Comparison of ENCODE assay signal across 1 cellular context in the genomic region with DNA sequence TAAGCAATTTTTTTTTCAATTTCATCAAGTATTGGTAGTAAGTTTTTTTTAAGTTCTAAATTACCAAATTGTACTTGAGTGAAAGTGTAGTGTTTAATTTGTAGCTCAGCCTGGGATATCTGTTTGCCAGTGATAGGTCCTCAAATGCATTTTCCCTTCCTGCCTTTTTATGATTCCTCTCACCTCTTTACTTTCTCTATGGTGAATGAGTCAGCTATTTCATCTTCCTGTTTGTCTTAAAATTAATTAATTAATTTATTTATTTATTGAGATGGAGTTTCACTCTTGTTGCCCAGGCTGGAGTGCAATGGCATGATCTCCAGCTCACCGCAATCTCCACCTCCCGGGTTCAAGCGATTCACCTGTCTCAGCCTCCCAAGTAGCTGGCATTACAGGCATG.
A peak's percentile ranks its signal among the peaks of the same experiment; 100 is the strongest.
TF ChIP-seq lines count a peak whose summit lies in the region.

No MANE protein-coding gene starts in this region.

TF ChIP-seq in K562, 482 proteins besides CTCF, POLR2A, EP300 and RAD21 (continued from another document):
- TF ChIP-seq, protein P1, sequence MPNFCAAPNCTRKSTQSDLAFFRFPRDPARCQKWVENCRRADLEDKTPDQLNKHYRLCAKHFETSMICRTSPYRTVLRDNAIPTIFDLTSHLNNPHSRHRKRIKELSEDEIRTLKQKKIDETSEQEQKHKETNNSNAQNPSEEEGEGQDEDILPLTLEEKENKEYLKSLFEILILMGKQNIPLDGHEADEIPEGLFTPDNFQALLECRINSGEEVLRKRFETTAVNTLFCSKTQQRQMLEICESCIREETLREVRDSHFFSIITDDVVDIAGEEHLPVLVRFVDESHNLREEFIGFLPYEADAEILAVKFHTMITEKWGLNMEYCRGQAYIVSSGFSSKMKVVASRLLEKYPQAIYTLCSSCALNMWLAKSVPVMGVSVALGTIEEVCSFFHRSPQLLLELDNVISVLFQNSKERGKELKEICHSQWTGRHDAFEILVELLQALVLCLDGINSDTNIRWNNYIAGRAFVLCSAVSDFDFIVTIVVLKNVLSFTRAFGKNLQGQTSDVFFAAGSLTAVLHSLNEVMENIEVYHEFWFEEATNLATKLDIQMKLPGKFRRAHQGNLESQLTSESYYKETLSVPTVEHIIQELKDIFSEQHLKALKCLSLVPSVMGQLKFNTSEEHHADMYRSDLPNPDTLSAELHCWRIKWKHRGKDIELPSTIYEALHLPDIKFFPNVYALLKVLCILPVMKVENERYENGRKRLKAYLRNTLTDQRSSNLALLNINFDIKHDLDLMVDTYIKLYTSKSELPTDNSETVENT (CRISPR knock-in tag; IDR thresholded peaks at IDR 0.05) = no peak
- TF ChIP-seq, protein P2, sequence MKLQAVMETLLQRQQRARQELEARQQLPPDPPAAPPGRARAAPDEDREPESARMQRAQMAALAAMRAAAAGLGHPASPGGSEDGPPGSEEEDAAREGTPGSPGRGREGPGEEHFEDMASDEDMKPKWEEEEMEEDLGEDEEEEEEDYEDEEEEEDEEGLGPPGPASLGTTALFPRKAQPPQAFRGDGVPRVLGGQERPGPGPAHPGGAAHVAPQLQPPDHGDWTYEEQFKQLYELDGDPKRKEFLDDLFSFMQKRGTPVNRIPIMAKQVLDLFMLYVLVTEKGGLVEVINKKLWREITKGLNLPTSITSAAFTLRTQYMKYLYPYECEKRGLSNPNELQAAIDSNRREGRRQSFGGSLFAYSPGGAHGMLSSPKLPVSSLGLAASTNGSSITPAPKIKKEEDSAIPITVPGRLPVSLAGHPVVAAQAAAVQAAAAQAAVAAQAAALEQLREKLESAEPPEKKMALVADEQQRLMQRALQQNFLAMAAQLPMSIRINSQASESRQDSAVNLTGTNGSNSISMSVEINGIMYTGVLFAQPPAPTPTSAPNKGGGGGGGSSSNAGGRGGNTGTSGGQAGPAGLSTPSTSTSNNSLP (IDR thresholded peaks at IDR 0.05; ENCODE audit: borderline replicate concordance, low read depth, low read length) = no peak
- no peak for TF ChIP-seq FOXM1 (IDR thresholded peaks at IDR 0.05; ENCODE audit: low read depth)
- no peak for TF ChIP-seq FOXM1 (CRISPR knock-in tag; IDR thresholded peaks at IDR 0.05; ENCODE audit: low read depth)
- no peak for TF ChIP-seq BHLHE40 (IDR thresholded peaks at IDR 0.05; ENCODE audit: low read length)
- no peak for TF ChIP-seq PPARD (CRISPR knock-in tag; IDR thresholded peaks at IDR 0.05)
- TF ChIP-seq ARID2 (IDR thresholded peaks at IDR 0.05) = no peak
- no peak for TF ChIP-seq MCM7 (IDR thresholded peaks at IDR 0.05)
- TF ChIP-seq HDAC2 (IDR thresholded peaks at IDR 0.05) = no peak
- no peak for TF ChIP-seq MCM3 (IDR thresholded peaks at IDR 0.05)
- TF ChIP-seq, protein P3, sequence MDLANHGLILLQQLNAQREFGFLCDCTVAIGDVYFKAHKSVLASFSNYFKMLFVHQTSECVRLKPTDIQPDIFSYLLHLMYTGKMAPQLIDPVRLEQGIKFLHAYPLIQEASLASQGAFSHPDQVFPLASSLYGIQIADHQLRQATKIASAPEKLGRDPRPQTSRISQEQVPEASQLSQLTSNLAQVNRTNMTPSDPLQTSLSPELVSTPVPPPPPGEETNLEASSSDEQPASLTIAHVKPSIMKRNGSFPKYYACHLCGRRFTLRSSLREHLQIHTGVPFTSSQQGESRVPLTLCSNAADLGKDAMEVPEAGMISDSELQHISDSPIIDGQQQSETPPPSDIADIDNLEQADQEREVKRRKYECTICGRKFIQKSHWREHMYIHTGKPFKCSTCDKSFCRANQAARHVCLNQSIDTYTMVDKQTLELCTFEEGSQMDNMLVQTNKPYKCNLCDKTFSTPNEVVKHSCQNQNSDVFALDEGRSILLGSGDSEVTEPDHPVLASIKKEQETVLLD (IDR thresholded peaks at IDR 0.05) = no peak
- TF ChIP-seq NFE2L1 (tag; IDR thresholded peaks at IDR 0.05; ENCODE audit: borderline replicate concordance, low read depth) = peak; percentile 49; the same call in 1 of the 2 replicates
- peak; percentile 54 for TF ChIP-seq NFE2 (IDR thresholded peaks at IDR 0.05; ENCODE audit: low read depth)
- peak; percentile 45; the same call in 1 of the 2 replicates for TF ChIP-seq MAFF (IDR thresholded peaks at IDR 0.05; ENCODE audit: low read length)
- TF ChIP-seq, protein P4, sequence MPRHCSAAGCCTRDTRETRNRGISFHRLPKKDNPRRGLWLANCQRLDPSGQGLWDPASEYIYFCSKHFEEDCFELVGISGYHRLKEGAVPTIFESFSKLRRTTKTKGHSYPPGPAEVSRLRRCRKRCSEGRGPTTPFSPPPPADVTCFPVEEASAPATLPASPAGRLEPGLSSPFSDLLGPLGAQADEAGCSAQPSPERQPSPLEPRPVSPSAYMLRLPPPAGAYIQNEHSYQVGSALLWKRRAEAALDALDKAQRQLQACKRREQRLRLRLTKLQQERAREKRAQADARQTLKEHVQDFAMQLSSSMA (CRISPR knock-in tag; IDR thresholded peaks at IDR 0.05) = no peak
